In the genomic region with DNA sequence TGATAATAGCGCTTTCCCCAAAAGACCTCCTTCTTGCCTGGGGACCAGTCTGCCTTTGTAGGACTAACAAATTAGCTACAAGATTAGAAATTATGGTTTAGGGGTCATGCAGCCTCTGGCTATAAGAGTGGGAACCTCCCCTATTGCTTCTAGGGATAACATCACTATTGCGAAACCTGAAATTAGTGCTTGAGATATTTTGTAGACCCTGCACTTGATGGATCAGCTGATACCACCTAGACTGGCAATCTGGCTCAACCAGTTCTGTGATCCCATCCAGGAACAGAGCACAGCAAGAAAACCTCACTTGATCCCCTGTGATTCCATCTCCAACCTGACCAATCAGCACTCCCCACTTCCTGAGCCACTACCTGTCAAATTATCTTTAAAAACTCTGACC, we compare ENCODE assay signal across 4 cellular contexts. TPM values are rescaled to one million over a fixed set of nuclear protein-coding genes. Genes with fewer than 3 reads are reported as not detected.
"Had no signal": no experiment of that assay in that cellular context is flagged by ENCODE, and none has a peak within 500 bp of the region (broad histone marks: within the 10 kb centered on the region; RNA-seq: fewer than 3 reads in every experiment).

No MANE protein-coding gene starts in this region.

RNA-seq across cellular contexts. Expression of a gene that starts 15.7 kb away (rescaled TPM):
- total RNA-seq: Peyer's patch, Right ventricle myocardium superior, SJSA1 had no signal
- polyA plus RNA-seq: SK-N-SH had no signal
